ENCODE assay signal across 1 cellular context in the genomic region with DNA sequence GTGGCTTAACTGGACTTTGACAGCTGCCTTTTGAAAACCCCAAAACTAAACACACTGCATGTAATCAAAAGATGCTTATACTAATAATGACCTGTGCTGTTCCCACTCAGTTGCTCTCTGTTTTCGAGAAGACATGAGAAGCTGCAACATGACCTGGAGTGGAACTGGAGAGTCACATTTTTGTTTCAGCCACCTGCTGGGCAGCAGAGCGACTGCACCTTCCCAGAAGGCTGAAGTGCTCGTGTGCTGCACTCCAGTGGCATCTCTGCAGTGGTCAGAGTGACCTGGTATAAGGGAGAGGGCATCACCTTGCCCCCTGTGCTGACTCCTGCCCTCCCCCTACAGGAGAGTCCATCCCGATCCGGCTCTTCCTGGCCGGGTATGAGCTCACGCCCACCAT.
TF ChIP-seq lines count a peak whose summit lies in the region.

No MANE protein-coding gene starts in this region.

TF ChIP-seq in GM23338, 12 proteins besides CTCF, POLR2A, EP300 and RAD21 (continued from another document):
- TF ChIP-seq, protein P1, sequence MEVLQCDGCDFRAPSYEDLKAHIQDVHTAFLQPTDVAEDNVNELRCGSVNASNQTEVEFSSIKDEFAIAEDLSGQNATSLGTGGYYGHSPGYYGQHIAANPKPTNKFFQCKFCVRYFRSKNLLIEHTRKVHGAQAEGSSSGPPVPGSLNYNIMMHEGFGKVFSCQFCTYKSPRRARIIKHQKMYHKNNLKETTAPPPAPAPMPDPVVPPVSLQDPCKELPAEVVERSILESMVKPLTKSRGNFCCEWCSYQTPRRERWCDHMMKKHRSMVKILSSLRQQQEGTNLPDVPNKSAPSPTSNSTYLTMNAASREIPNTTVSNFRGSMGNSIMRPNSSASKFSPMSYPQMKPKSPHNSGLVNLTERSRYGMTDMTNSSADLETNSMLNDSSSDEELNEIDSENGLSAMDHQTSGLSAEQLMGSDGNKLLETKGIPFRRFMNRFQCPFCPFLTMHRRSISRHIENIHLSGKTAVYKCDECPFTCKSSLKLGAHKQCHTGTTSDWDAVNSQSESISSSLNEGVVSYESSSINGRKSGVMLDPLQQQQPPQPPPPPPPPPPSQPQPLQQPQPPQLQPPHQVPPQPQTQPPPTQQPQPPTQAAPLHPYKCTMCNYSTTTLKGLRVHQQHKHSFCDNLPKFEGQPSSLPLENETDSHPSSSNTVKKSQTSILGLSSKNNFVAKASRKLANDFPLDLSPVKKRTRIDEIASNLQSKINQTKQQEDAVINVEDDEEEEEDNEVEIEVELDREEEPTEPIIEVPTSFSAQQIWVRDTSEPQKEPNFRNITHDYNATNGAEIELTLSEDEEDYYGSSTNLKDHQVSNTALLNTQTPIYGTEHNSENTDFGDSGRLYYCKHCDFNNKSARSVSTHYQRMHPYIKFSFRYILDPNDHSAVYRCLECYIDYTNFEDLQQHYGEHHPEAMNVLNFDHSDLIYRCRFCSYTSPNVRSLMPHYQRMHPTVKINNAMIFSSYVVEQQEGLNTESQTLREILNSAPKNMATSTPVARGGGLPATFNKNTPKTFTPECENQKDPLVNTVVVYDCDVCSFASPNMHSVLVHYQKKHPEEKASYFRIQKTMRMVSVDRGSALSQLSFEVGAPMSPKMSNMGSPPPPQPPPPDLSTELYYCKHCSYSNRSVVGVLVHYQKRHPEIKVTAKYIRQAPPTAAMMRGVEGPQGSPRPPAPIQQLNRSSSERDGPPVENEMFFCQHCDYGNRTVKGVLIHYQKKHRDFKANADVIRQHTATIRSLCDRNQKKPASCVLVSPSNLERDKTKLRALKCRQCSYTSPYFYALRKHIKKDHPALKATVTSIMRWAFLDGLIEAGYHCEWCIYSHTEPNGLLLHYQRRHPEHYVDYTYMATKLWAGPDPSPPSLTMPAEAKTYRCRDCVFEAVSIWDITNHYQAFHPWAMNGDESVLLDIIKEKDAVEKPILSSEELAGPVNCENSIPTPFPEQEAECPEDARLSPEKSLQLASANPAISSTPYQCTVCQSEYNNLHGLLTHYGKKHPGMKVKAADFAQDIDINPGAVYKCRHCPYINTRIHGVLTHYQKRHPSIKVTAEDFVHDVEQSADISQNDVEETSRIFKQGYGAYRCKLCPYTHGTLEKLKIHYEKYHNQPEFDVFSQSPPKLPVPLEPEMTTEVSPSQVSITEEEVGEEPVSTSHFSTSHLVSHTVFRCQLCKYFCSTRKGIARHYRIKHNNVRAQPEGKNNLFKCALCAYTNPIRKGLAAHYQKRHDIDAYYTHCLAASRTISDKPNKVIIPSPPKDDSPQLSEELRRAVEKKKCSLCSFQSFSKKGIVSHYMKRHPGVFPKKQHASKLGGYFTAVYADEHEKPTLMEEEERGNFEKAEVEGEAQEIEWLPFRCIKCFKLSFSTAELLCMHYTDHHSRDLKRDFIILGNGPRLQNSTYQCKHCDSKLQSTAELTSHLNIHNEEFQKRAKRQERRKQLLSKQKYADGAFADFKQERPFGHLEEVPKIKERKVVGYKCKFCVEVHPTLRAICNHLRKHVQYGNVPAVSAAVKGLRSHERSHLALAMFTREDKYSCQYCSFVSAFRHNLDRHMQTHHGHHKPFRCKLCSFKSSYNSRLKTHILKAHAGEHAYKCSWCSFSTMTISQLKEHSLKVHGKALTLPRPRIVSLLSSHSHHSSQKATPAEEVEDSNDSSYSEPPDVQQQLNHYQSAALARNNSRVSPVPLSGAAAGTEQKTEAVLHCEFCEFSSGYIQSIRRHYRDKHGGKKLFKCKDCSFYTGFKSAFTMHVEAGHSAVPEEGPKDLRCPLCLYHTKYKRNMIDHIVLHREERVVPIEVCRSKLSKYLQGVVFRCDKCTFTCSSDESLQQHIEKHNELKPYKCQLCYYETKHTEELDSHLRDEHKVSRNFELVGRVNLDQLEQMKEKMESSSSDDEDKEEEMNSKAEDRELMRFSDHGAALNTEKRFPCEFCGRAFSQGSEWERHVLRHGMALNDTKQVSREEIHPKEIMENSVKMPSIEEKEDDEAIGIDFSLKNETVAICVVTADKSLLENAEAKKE (CRISPR knock-in tag; IDR thresholded peaks at IDR 0.05), result no peak
- no peak for TF ChIP-seq JUNB (IDR thresholded peaks at IDR 0.05; ENCODE audit: unreplicated experiment)
- no peak for TF ChIP-seq EZH2 (IDR thresholded peaks at IDR 0.05; ENCODE audit: low read depth, unreplicated experiment)
- no peak for TF ChIP-seq CREB1 (CRISPR knock-in tag; IDR thresholded peaks at IDR 0.05; ENCODE audit: low read depth)
- TF ChIP-seq ZNF114 (CRISPR knock-in tag; IDR thresholded peaks at IDR 0.05), result no peak
- TF ChIP-seq EZH2phosphoT487 (IDR thresholded peaks at IDR 0.05; ENCODE audit: unreplicated experiment), result no peak
- TF ChIP-seq STAT1 (IDR thresholded peaks at IDR 0.05; ENCODE audit: unreplicated experiment), result no peak
- TF ChIP-seq NANOG (IDR thresholded peaks at IDR 0.05; ENCODE audit: borderline replicate concordance), result no peak
- TF ChIP-seq POLR2AphosphoS5 (IDR thresholded peaks at IDR 0.05; ENCODE audit: low read depth), result no peak
